ENCODE assay signal across 10 cellular contexts in the genomic region with DNA sequence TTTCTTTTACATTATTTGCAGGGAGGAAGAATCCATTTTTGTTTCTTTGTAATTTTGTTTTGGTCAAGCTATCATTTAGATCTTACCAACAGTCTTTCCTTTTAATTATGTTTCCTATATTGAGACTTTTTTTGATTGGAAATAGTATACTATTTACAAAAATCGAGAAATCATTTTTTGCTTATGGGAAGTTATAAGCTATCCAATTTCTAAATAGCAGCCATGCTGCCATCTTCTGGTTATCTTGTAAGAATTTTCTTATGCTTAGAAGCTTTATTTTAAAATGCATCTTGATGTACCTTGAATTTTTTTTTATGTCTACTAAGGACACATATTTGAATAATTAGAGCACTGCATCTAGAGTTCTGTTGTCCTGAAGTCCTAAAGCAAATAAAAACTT.
DNase-seq lines count a peak whose midpoint lies in the region; ATAC-seq and TF ChIP-seq lines count a peak whose summit lies in the region.
"Had no signal": no experiment of that assay in that cellular context is flagged by ENCODE, and none has a peak within 500 bp of the region (broad histone marks: within the 10 kb centered on the region; RNA-seq: fewer than 3 reads in every experiment).

No MANE protein-coding gene starts in this region.

- no peaks in the 10 kb centered on the region for H3K36me3 ChIP-seq in cardiac muscle cell

- H3K27me3 ChIP-seq in cardiac muscle cell, result no peaks in the 10 kb centered on the region

- peaks cover 4% of the 10 kb centered on the region for H3K36me3 Mint-ChIP-seq in type B pancreatic cell
- H3K36me3 Mint-ChIP-seq in activated T-helper 1 cell treated with anti-CD3 and anti-CD28 coated beads, Interleukin-12 subunit alpha, Interleukin-12 subunit beta, Interleukin-2, Interleukin-4 antibody, amounts not matched to agents 30 ng/mL and 10 ng/mL and 1 ng/mL, durations not matched to agents 14 hours and 24 hours and 36 hours (ENCODE audit: low read depth), result no peaks in the 10 kb centered on the region

- ATAC-seq in Right ventricle myocardium inferior, result no peak
- no peak for ATAC-seq in HG02798 (IDR thresholded peaks at IDR 0.05; ENCODE audit: poor library complexity, unreplicated experiment)
- ATAC-seq in left lobe of liver, result no peak
- ATAC-seq: HCT116 had no signal

- TF ChIP-seq CTCF in cardiac muscle cell (IDR thresholded peaks at IDR 0.05; ENCODE audit: low read depth, low read length), result no peak
- TF ChIP-seq CTCF in type B pancreatic cell (conservative IDR thresholded peaks at IDR 0.05), result peak; percentile 58

- no peak overlapping the region for H3K27ac Mint-ChIP-seq in type B pancreatic cell
- no peak overlapping the region for H3K27ac Mint-ChIP-seq in activated T-helper 1 cell treated with anti-CD3 and anti-CD28 coated beads, Interleukin-12 subunit alpha, Interleukin-12 subunit beta, Interleukin-2, Interleukin-4 antibody, amounts not matched to agents 30 ng/mL and 10 ng/mL and 1 ng/mL, durations not matched to agents 14 hours and 24 hours and 36 hours
- H3K27ac Mint-ChIP-seq: CD4-positive, alpha-beta T cell had no signal

- H3K4me3 Mint-ChIP-seq in type B pancreatic cell, result no peak overlapping the region
- no peak overlapping the region for H3K4me3 Mint-ChIP-seq in activated T-helper 1 cell treated with anti-CD3 and anti-CD28 coated beads, Interleukin-12 subunit alpha, Interleukin-12 subunit beta, Interleukin-2, Interleukin-4 antibody, amounts not matched to agents 30 ng/mL and 10 ng/mL and 1 ng/mL, durations not matched to agents 14 hours and 24 hours and 36 hours
- H3K4me3 Mint-ChIP-seq: CD4-positive, alpha-beta T cell had no signal

- no peak overlapping the region for H3K27ac ChIP-seq in cardiac muscle cell

- intact Hi-C loops in Right ventricle myocardium inferior (cut with DNase I), result no loop called here
- intact Hi-C loops in activated T-helper 1 cell treated with anti-CD3 and anti-CD28 coated beads, Interleukin-12 subunit alpha, Interleukin-12 subunit beta, Interleukin-2, Interleukin-4 antibody, amounts not matched to agents 30 ng/mL and 10 ng/mL and 1 ng/mL, durations not matched to agents 14 hours and 24 hours and 36 hours (cut with micrococcal nuclease), result loop anchor here (10.0 kb wide), 1 partner anchor 187 kb away; no protein-coding TSS in a partner anchor

- peaks cover 4% of the 10 kb centered on the region for H3K4me1 Mint-ChIP-seq in type B pancreatic cell (ENCODE audit: unreplicated experiment)
- H3K4me1 Mint-ChIP-seq in activated T-helper 1 cell treated with anti-CD3 and anti-CD28 coated beads, Interleukin-12 subunit alpha, Interleukin-12 subunit beta, Interleukin-2, Interleukin-4 antibody, amounts not matched to agents 30 ng/mL and 10 ng/mL and 1 ng/mL, durations not matched to agents 14 hours and 24 hours and 36 hours (ENCODE audit: low read depth), result no peaks in the 10 kb centered on the region

- DNase-seq in cardiac muscle cell (ENCODE audit: low read depth in 1 of 2, low spot score in 1 of 2), result peak; percentile 1 to 11
- DNase-seq in Right ventricle myocardium inferior (ENCODE audit: missing footprints), result no peak
- peak; percentile 16 for DNase-seq in RPMI8226
- peak; percentile 4 for DNase-seq in fibroblast of peridontal ligament (ENCODE audit: extremely low read depth)
- DNase-seq in type B pancreatic cell (ENCODE audit: extremely low spot score, unreplicated experiment), result no peak
- no peak for DNase-seq in activated T-helper 1 cell treated with anti-CD3 and anti-CD28 coated beads, Interleukin-12 subunit alpha, Interleukin-12 subunit beta, Interleukin-2, Interleukin-4 antibody, amounts not matched to agents 30 ng/mL and 10 ng/mL and 1 ng/mL, durations not matched to agents 14 hours and 24 hours and 36 hours (ENCODE audit: low spot score)
- DNase-seq in left lobe of liver (ENCODE audit: low spot score), result no peak
- DNase-seq: CD4-positive, alpha-beta T cell had no signal

- no peak overlapping the region for H3K4me3 ChIP-seq in cardiac muscle cell

- no peaks in the 10 kb centered on the region for H3K9me3 ChIP-seq in cardiac muscle cell (ENCODE audit: low read depth)

- H3K9me3 Mint-ChIP-seq in type B pancreatic cell, result peaks cover 8% of the 10 kb centered on the region
- no peaks in the 10 kb centered on the region for H3K9me3 Mint-ChIP-seq in activated T-helper 1 cell treated with anti-CD3 and anti-CD28 coated beads, Interleukin-12 subunit alpha, Interleukin-12 subunit beta, Interleukin-2, Interleukin-4 antibody, amounts not matched to agents 30 ng/mL and 10 ng/mL and 1 ng/mL, durations not matched to agents 14 hours and 24 hours and 36 hours
- H3K9me3 Mint-ChIP-seq: CD4-positive, alpha-beta T cell had no signal

- H3K4me1 ChIP-seq in cardiac muscle cell (ENCODE audit: low read depth), result no peaks in the 10 kb centered on the region

- no peaks in the 10 kb centered on the region for H3K27me3 Mint-ChIP-seq in type B pancreatic cell
- H3K27me3 Mint-ChIP-seq in activated T-helper 1 cell treated with anti-CD3 and anti-CD28 coated beads, Interleukin-12 subunit alpha, Interleukin-12 subunit beta, Interleukin-2, Interleukin-4 antibody, amounts not matched to agents 30 ng/mL and 10 ng/mL and 1 ng/mL, durations not matched to agents 14 hours and 24 hours and 36 hours (ENCODE audit: insufficient read depth), result no peaks in the 10 kb centered on the region
- H3K27me3 Mint-ChIP-seq: CD4-positive, alpha-beta T cell had no signal

Comparison
In these comparisons a context has a peak if more than half of its experiments do, and no peak if none do; other contexts are left out.
1. DNase-seq: peak in cardiac muscle cell (2 of 2), RPMI8226 (single experiment) and fibroblast of peridontal ligament (single experiment); none in Right ventricle myocardium inferior (single experiment), type B pancreatic cell (single experiment), activated T-helper 1 cell treated with anti-CD3 and anti-CD28 coated beads, Interleukin-12 subunit alpha, Interleukin-12 subunit beta, Interleukin-2, Interleukin-4 antibody, amounts not matched to agents 30 ng/mL and 10 ng/mL and 1 ng/mL, durations not matched to agents 14 hours and 24 hours and 36 hours (single experiment) and left lobe of liver (single experiment).